8 cellular contexts compared by ENCODE assay signal in genomic region chr1:156488566-156489165, GRCh38. TPM values are rescaled to one million over a fixed set of nuclear protein-coding genes. Genes with fewer than 3 reads are reported as not detected.
A peak's percentile ranks its signal among the peaks of the same experiment; 100 is the strongest.
DNase-seq lines count a peak whose midpoint lies in the region; ATAC-seq and TF ChIP-seq lines count a peak whose summit lies in the region.

No MANE protein-coding gene starts in this region.

- H3K79me1 ChIP-seq in trophoblast cell (ENCODE audit: low read length), result no peaks in the 10 kb centered on the region

- H3K27me3 Mint-ChIP-seq in activated naive CD4-positive, alpha-beta T cell treated with anti-CD3 and anti-CD28 coated beads, Interleukin-2, amount 50 U/mL, for 24 hours, result no peaks in the 10 kb centered on the region
- no peaks in the 10 kb centered on the region for H3K27me3 Mint-ChIP-seq in Calu3 (ENCODE audit: unreplicated experiment)

- H2BK120ac ChIP-seq in trophoblast cell (ENCODE audit: insufficient read depth, low read length, poor library complexity), result no peak overlapping the region

- no TSS peak for BruUV-seq in Calu3 (replicated peaks; lab: Mats Ljungman, UMichigan)

- H4K91ac ChIP-seq in trophoblast cell (ENCODE audit: low read depth, low read length), result no peak overlapping the region

- no peak overlapping the region for H2AK5ac ChIP-seq in trophoblast cell (ENCODE audit: low read length)

- WGBS in trophoblast cell (ENCODE audit: extremely low coverage, insufficient coverage, insufficient read length), result no CpG with 5 or more reads among the region's 5 CpGs

- CTCF ChIA-PET in Calu3 (lab: Charles Lee), result interaction anchor here (0.6 to 1.5 kb wide), 3 partner anchors 15 to 179 kb away, joined by 3 to 5 read pairs (median 4); no protein-coding TSS in a partner anchor

- no peak overlapping the region for H3K4me2 ChIP-seq in trophoblast cell (ENCODE audit: low read length)

- intact Hi-C loops in Calu3 (cut with micrococcal nuclease; ENCODE audit: unreplicated experiment), result no loop called here

- H3K9ac ChIP-seq in trophoblast cell (ENCODE audit: low read length), result no peak overlapping the region

- H2AFZ ChIP-seq in trophoblast cell (ENCODE audit: insufficient read depth, low read length, poor library complexity), result no peak overlapping the region

- no peak overlapping the region for H2BK12ac ChIP-seq in trophoblast cell (ENCODE audit: low read length)

- peak overlapping the region; percentile 47 for H3K4me3 Mint-ChIP-seq in activated naive CD4-positive, alpha-beta T cell treated with anti-CD3 and anti-CD28 coated beads, Interleukin-2, amount 50 U/mL, for 24 hours
- H3K4me3 Mint-ChIP-seq in Calu3 (ENCODE audit: low read depth, unreplicated experiment), result no peak overlapping the region

- H2BK5ac ChIP-seq in trophoblast cell (ENCODE audit: low read depth, low read length, poor library complexity), result no peak overlapping the region

- no peak overlapping the region for H3K4me3 ChIP-seq in trophoblast cell (ENCODE audit: low read depth, low read length)

- no peaks in the 10 kb centered on the region for H3K36me3 ChIP-seq in trophoblast cell (ENCODE audit: control insufficient read depth in 1 of 2, insufficient read depth in 2 of 2, low read length in 2 of 2)

- peak; percentile 33 for ATAC-seq in HG03060 (IDR thresholded peaks at IDR 0.05; ENCODE audit: low read depth, unreplicated experiment)

- H4K12ac ChIP-seq in trophoblast cell (ENCODE audit: low read depth, low read length), result no peak overlapping the region

- no peak overlapping the region for H3K27ac ChIP-seq in trophoblast cell (ENCODE audit: low read depth, low read length)

- H3K9me3 ChIP-seq in trophoblast cell (ENCODE audit: insufficient read depth, low read depth, low read length), result no peaks in the 10 kb centered on the region

- H3K18ac ChIP-seq in trophoblast cell (ENCODE audit: low read length), result no peak overlapping the region

- no peak overlapping the region for H3K4ac ChIP-seq in trophoblast cell (ENCODE audit: low read depth, low read length)

- no peak overlapping the region for H3K23ac ChIP-seq in trophoblast cell (ENCODE audit: low read length)

- H3K36me3 Mint-ChIP-seq in activated naive CD4-positive, alpha-beta T cell treated with anti-CD3 and anti-CD28 coated beads, Interleukin-2, amount 50 U/mL, for 24 hours, result peaks cover 4% of the 10 kb centered on the region
- peaks cover 11% of the 10 kb centered on the region for H3K36me3 Mint-ChIP-seq in Calu3 (ENCODE audit: insufficient read depth, unreplicated experiment)

- H3K14ac ChIP-seq in trophoblast cell (ENCODE audit: low read length), result no peak overlapping the region

- H3K4me1 ChIP-seq in trophoblast cell (ENCODE audit: control insufficient read depth in 1 of 2, insufficient read depth in 2 of 2, low read length in 2 of 2), result peaks cover 33 to 35% of the 10 kb centered on the region in 2 experiments

- H3K9me3 Mint-ChIP-seq in activated naive CD4-positive, alpha-beta T cell treated with anti-CD3 and anti-CD28 coated beads, Interleukin-2, amount 50 U/mL, for 24 hours, result no peaks in the 10 kb centered on the region
- peaks cover 2% of the 10 kb centered on the region for H3K9me3 Mint-ChIP-seq in Calu3 (ENCODE audit: low read depth, unreplicated experiment)

- no peak for TF ChIP-seq CTCF in Calu3 (IDR thresholded peaks at IDR 0.05; ENCODE audit: unreplicated experiment)

- H3K4me1 Mint-ChIP-seq in activated naive CD4-positive, alpha-beta T cell treated with anti-CD3 and anti-CD28 coated beads, Interleukin-2, amount 50 U/mL, for 24 hours, result peaks cover 89% of the 10 kb centered on the region
- H3K4me1 Mint-ChIP-seq in Calu3 (ENCODE audit: low read depth, unreplicated experiment), result peaks cover 33% of the 10 kb centered on the region

- peak; percentile 44 for DNase-seq in stimulated activated CD4-positive, alpha-beta T cell treated with anti-CD3 and anti-CD28 coated beads, Interleukin-1b, Interleukin-23, amount 100 ng/mL, for 48 hours
- DNase-seq in stimulated activated CD4-positive, alpha-beta T cell treated with anti-CD3 and anti-CD28 coated beads, Interleukin-12 subunit alpha, Interleukin-12 subunit beta, amount 100 ng/mL, for 4 hours, result no peak
- DNase-seq in trophoblast cell (peak; percentile 42 to 47), NCI-H1417 (lab: John Stamatoyannopoulos, UW) (no peak), C1 segment of cervical spinal cord (lab: John Stamatoyannopoulos, UW) (no peak), Calu3 (no peak)

- no peak overlapping the region for H4K8ac ChIP-seq in trophoblast cell (ENCODE audit: low read depth, low read length)

- no peaks in the 10 kb centered on the region for H3K27me3 ChIP-seq in trophoblast cell (ENCODE audit: insufficient read depth, low read length)

- H3K27ac Mint-ChIP-seq in activated naive CD4-positive, alpha-beta T cell treated with anti-CD3 and anti-CD28 coated beads, Interleukin-2, amount 50 U/mL, for 24 hours, result peak overlapping the region; percentile 36
- no peak overlapping the region for H3K27ac Mint-ChIP-seq in Calu3 (ENCODE audit: unreplicated experiment)

- H3K79me2 ChIP-seq in trophoblast cell (ENCODE audit: control insufficient read depth, insufficient read depth, low read length, poor library complexity), result no peaks in the 10 kb centered on the region

RNA-seq across cellular contexts. Expression of gene MEF2D, which starts 11.9 kb away (rescaled TPM):
- 10.5 and 10.7 TPM in 2 replicates for polyA plus RNA-seq in trophoblast cell (2013)
- total RNA-seq in Calu3 (2022), result 48.4 and 54.1 TPM in 2 replicates

Comparison
In these comparisons a context has a peak if more than half of its experiments do, and no peak if none do; other contexts are left out.
1. DNase-seq: peak in stimulated activated CD4-positive, alpha-beta T cell treated with anti-CD3 and anti-CD28 coated beads, Interleukin-1b, Interleukin-23, amount 100 ng/mL, for 48 hours (single experiment) and trophoblast cell (2 of 2); none in stimulated activated CD4-positive, alpha-beta T cell treated with anti-CD3 and anti-CD28 coated beads, Interleukin-12 subunit alpha, Interleukin-12 subunit beta, amount 100 ng/mL, for 4 hours (single experiment), NCI-H1417 (0 of 3), C1 segment of cervical spinal cord (0 of 14) and Calu3 (single experiment).